ENCODE assay signal across 19 cellular contexts in the genomic region with DNA sequence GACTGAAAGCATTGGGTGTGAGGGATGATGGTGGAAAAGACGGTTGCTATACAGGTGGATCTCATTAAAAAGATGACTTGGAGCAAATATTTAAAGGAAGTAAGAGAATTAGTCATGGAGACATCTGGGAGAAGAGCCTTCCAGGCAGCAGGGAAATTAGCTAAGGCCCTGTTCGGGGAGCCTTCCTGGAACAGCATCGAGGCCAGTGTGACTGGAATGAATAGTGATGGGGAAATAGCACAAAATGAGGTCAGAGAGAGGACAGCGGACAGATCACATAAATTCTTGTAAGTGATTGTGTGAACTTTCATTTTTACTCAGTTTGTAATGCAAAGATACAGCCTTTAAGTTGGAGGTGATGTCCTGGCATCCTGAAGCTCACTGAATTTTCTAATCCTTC.
A peak's percentile ranks its signal among the peaks of the same experiment; 100 is the strongest.
DNase-seq lines count a peak whose midpoint lies in the region; ATAC-seq and TF ChIP-seq lines count a peak whose summit lies in the region.
"Had no signal": no experiment of that assay in that cellular context is flagged by ENCODE, and none has a peak within 500 bp of the region (broad histone marks: within the 10 kb centered on the region; RNA-seq: fewer than 3 reads in every experiment).

No MANE protein-coding gene starts in this region.

- H3K27ac Mint-ChIP-seq in CD4-positive, alpha-beta memory T cell: no peak overlapping the region
- H3K27ac Mint-ChIP-seq: activated naive CD4-positive, alpha-beta T cell treated with anti-CD3 and anti-CD28 coated beads, Interleukin-2, amount 50 U/mL, for 72 hours; stimulated activated naive CD8-positive, alpha-beta T cell treated with anti-CD3 and anti-CD28 coated beads, Interleukin-15, Interleukin-2, amounts not matched to agents 100 ng/mL and 50 ng/mL, for 24 hours had no signal

- H3K27me3 Mint-ChIP-seq in CD4-positive, alpha-beta memory T cell: no peaks in the 10 kb centered on the region
- H3K27me3 Mint-ChIP-seq: stimulated activated naive CD8-positive, alpha-beta T cell treated with anti-CD3 and anti-CD28 coated beads, Interleukin-15, Interleukin-2, amounts not matched to agents 100 ng/mL and 50 ng/mL, for 24 hours had no signal

- intact Hi-C loops in psoas muscle (cut with DNase I): no loop called here
- intact Hi-C loops in CD4-positive, alpha-beta memory T cell (cut with micrococcal nuclease): no loop called here

- H3K4me3 ChIP-seq in HFF-Myc (replicated peaks; ENCODE audit: low read depth, low read length): no peak overlapping the region
- H3K4me3 ChIP-seq in fibroblast of mammary gland (ENCODE audit: control insufficient read depth, low read depth, low read length): no peak overlapping the region
- no peak overlapping the region for H3K4me3 ChIP-seq in psoas muscle
- no peak overlapping the region for H3K4me3 ChIP-seq in CD4-positive, alpha-beta memory T cell (ENCODE audit: low read length in 2 of 2)
- H3K4me3 ChIP-seq: BLaER1, MG63, SJSA1 had no signal

- no peaks in the 10 kb centered on the region for H3K36me3 ChIP-seq in psoas muscle (ENCODE audit: insufficient read depth in 1 of 2, low read depth in 1 of 2)
- no peaks in the 10 kb centered on the region for H3K36me3 ChIP-seq in CD4-positive, alpha-beta memory T cell (ENCODE audit: insufficient read depth, low read length)
- H3K36me3 ChIP-seq: BLaER1, MG63, SJSA1 had no signal

- no peaks in the 10 kb centered on the region for H3K27me3 ChIP-seq in psoas muscle (ENCODE audit: insufficient read depth in 3 of 3, low read length in 2 of 3)
- no peaks in the 10 kb centered on the region for H3K27me3 ChIP-seq in CD4-positive, alpha-beta memory T cell (ENCODE audit: insufficient read depth, low read length)
- H3K27me3 ChIP-seq: BLaER1, MG63, SJSA1 had no signal

- no peak overlapping the region for H3K4me3 Mint-ChIP-seq in CD4-positive, alpha-beta memory T cell
- H3K4me3 Mint-ChIP-seq: stimulated activated naive CD8-positive, alpha-beta T cell treated with anti-CD3 and anti-CD28 coated beads, Interleukin-15, Interleukin-2, amounts not matched to agents 100 ng/mL and 50 ng/mL, for 24 hours had no signal

- TF ChIP-seq CTCF in HFF-Myc (IDR thresholded peaks at IDR 0.05; ENCODE audit: low read depth, low read length, missing control alignments) (no peak), fibroblast of mammary gland (conservative IDR thresholded peaks at IDR 0.05; ENCODE audit: control insufficient read depth, insufficient read depth, low read depth, low read length) (no peak), psoas muscle (IDR thresholded peaks at IDR 0.05) (no peak), omental fat pad (IDR thresholded peaks at IDR 0.05) (no peak)

- peaks cover 0 to 13% (median 4%) of the 10 kb centered on the region in 8 donors for H3K9me3 Mint-ChIP-seq in CD4-positive, alpha-beta memory T cell

- H3K4me1 ChIP-seq in psoas muscle: no peaks in the 10 kb centered on the region
- no peaks in the 10 kb centered on the region for H3K4me1 ChIP-seq in CD4-positive, alpha-beta memory T cell (ENCODE audit: insufficient read depth, low read length)
- H3K4me1 ChIP-seq: BLaER1, SJSA1 had no signal

- no peaks in the 10 kb centered on the region for H3K36me3 Mint-ChIP-seq in CD4-positive, alpha-beta memory T cell
- H3K36me3 Mint-ChIP-seq: activated naive CD4-positive, alpha-beta T cell treated with anti-CD3 and anti-CD28 coated beads, Interleukin-2, amount 50 U/mL, for 72 hours had no signal

- H3K4me1 Mint-ChIP-seq in CD4-positive, alpha-beta memory T cell: no peaks in the 10 kb centered on the region

- no peaks in the 10 kb centered on the region for H3K9me3 ChIP-seq in psoas muscle
- H3K9me3 ChIP-seq in CD4-positive, alpha-beta memory T cell (ENCODE audit: control insufficient read depth in 1 of 2, low read length in 2 of 2): no peaks in the 10 kb centered on the region
- H3K9me3 ChIP-seq: BLaER1, MG63 had no signal

- POLR2A ChIA-PET in CD4-positive, alpha-beta memory T cell (lab: Charles Lee; ENCODE audit: partially characterized antibody): no interaction called here

- WGBS in psoas muscle, 3 donors: 52 to 61% (median 57%) methylated on average over 4 of the region's 4 CpGs

- no peak overlapping the region for H3K27ac ChIP-seq in psoas muscle
- H3K27ac ChIP-seq in CD4-positive, alpha-beta memory T cell (ENCODE audit: low read depth, low read length): no peak overlapping the region
- H3K27ac ChIP-seq: BLaER1, SJSA1 had no signal

- CTCF ChIA-PET in CD4-positive, alpha-beta memory T cell (lab: Charles Lee; ENCODE audit: partially characterized antibody): no interaction called here

- DNase-seq in AG08396 (ENCODE audit: low spot score) (peak; percentile 61), HFF-Myc (ENCODE audit: extremely low read depth, low read depth) (peak; percentile 93), fibroblast of mammary gland (ENCODE audit: low read depth) (peak; percentile 98), psoas muscle (peak in 1 of 2 donors; percentile 37), omental fat pad (ENCODE audit: low spot score) (no peak), globus pallidus (ENCODE audit: low spot score) (no peak), T-helper 9 cell (no peak)
- DNase-seq in CD4-positive, alpha-beta memory T cell: no peak
- DNase-seq: activated CD4-positive, alpha-beta T cell treated with anti-CD3 and anti-CD28 coated beads, Interleukin-2, amount 50 U/mL, for 1 hour; activated T-cell treated with anti-CD3 and anti-CD28 coated beads, Interleukin-2, amount 50 U/mL, for 1 hour; central memory CD4-positive, alpha-beta T cell; kidney glomerular epithelial cell; MG63; NCI-H187; NCI-H510A had no signal

- ATAC-seq in psoas muscle: peak; percentile 40 to 73 (median 52)
- ATAC-seq in omental fat pad (ENCODE audit: low FRiP score): no peak
- ATAC-seq: activated naive CD4-positive, alpha-beta T cell treated with anti-CD3 and anti-CD28 coated beads, Interleukin-2, amount 50 U/mL, for 72 hours had no signal

Comparison
In these comparisons a context has a peak if more than half of its experiments do, and no peak if none do; other contexts are left out.
1. DNase-seq: peak in AG08396 (single experiment), HFF-Myc (single experiment) and fibroblast of mammary gland (single experiment); none in omental fat pad (single experiment), globus pallidus (single experiment), T-helper 9 cell (single experiment) and CD4-positive, alpha-beta memory T cell (0 of 5).